In genomic region chr7:84637568-84638338, GRCh38 we compare ENCODE assay signal across 1 cellular context.
TF ChIP-seq lines count a peak whose summit lies in the region.

No MANE protein-coding gene starts in this region.

TF ChIP-seq in HepG2, 621 proteins besides CTCF, POLR2A, EP300 and RAD21 (continued from another document):
- TF ChIP-seq AHDC1 (CRISPR knock-in tag; IDR thresholded peaks at IDR 0.05; ENCODE audit: borderline replicate concordance) (no peak), HNF1A (IDR thresholded peaks at IDR 0.05; ENCODE audit: low read depth) (no peak), HNF1A (CRISPR knock-in tag; IDR thresholded peaks at IDR 0.05; ENCODE audit: borderline replicate concordance) (no peak), HDAC1 (CRISPR knock-in tag; IDR thresholded peaks at IDR 0.05) (no peak), TARDBP (CRISPR knock-in tag; IDR thresholded peaks at IDR 0.05) (no peak), SALL1 (CRISPR knock-in tag; IDR thresholded peaks at IDR 0.05) (no peak), FUBP1 (CRISPR knock-in tag; IDR thresholded peaks at IDR 0.05; ENCODE audit: borderline replicate concordance) (no peak)
